30 cellular contexts compared by ENCODE assay signal in the genomic region with DNA sequence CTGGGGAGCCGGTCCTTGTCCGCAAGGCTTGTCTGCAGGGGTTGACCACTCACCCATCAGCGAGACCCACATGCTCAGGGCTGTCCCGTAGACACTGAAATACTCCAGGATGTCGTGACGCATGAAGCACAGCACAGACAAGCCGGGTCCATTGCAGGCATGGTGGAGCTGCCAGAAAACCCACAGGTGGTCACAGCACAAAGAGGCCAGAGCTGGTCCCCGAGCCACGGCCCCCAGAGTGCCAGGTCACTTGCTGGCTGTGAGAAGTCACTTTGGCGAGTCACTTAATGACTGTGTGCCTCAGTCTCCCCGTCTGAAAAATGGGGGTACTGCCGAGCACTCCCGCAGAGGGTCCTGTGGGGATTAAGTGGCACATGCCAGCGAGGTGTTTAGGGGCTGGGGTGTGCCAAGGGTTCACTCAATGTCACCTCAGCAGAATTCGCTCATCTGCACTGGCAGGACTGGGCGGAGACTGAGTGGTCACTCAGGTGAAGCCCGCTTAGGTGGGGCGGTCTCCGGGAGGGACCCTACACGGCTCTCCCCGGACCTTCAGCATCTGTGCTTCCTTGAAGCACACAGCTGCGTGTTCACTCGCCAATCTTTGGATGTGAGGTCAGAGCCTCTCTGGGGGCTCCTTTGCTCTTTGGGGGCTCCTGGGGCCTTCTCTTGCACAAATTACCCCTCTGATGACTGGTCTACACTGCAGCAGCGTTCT. TPM values are rescaled to one million over a fixed set of nuclear protein-coding genes. Genes with fewer than 3 reads are reported as not detected.
"Had no signal": no experiment of that assay in that cellular context is flagged by ENCODE, and none has a peak within 500 bp of the region (broad histone marks: within the 10 kb centered on the region; RNA-seq: fewer than 3 reads in every experiment).

No MANE protein-coding gene starts in this region.

- H3K4me3 Mint-ChIP-seq: activated B cell treated with CpG ODN at 0.5 μM for 24 hours; activated CD8-positive, alpha-beta T cell treated with anti-CD3 and anti-CD28 coated beads for 36 hours; activated naive CD4-positive, alpha-beta T cell treated with anti-CD3 and anti-CD28 coated beads, Interleukin-2, amount 50 U/mL, for 24 hours; activated naive CD8-positive, alpha-beta T cell treated with anti-CD3 and anti-CD28 coated beads, Interleukin-2, amount 50 U/mL, for 24 hours; activated T-cell treated with anti-CD3 and anti-CD28 coated beads, Interleukin-2, amount 50 U/mL, for 4 hours; effector memory CD8-positive, alpha-beta T cell; mesothelial cell of epicardium; naive B cell; T-helper 2 cell treated with Interferon-gamma antibody and Interleukin-4, amounts not matched to agents 5 μg/mL and 100 μg/mL, for 36 hours had no signal

- H3K9ac ChIP-seq: parathyroid adenoma had no signal

- H3K4me1 Mint-ChIP-seq: activated B cell treated with CpG ODN at 0.5 μM for 24 hours; activated naive CD4-positive, alpha-beta T cell treated with anti-CD3 and anti-CD28 coated beads, Interleukin-2, amount 50 U/mL, for 24 hours; activated naive CD8-positive, alpha-beta T cell treated with anti-CD3 and anti-CD28 coated beads, Interleukin-2, amount 50 U/mL, for 24 hours; naive B cell had no signal

- ATAC-seq: activated CD8-positive, alpha-beta T cell treated with anti-CD3 and anti-CD28 coated beads for 36 hours; activated naive CD8-positive, alpha-beta T cell treated with anti-CD3 and anti-CD28 coated beads, Interleukin-2, amount 50 U/mL, for 24 hours; activated T-cell treated with anti-CD3 and anti-CD28 coated beads, Interleukin-2, amount 50 U/mL, for 4 hours; effector memory CD8-positive, alpha-beta T cell; gastrocnemius medialis; psoas muscle; SK-N-SH treated with all-trans-retinoic acid at 6 μM for 48 hours had no signal

- H3K27ac ChIP-seq: coronary artery, gastrocnemius medialis, hepatocyte, parathyroid adenoma, psoas muscle, spleen, thoracic aorta had no signal

- H2AFZ ChIP-seq: hepatocyte, parathyroid adenoma had no signal

- H3K4me1 ChIP-seq: gastrocnemius medialis, parathyroid adenoma, psoas muscle had no signal

- H3K4me2 ChIP-seq: hepatocyte had no signal

- FAIRE-seq: bronchial epithelial cell, urothelium cell line had no signal

- H3K4me3 ChIP-seq: coronary artery, gastrocnemius medialis, hepatocyte, psoas muscle, spleen, thoracic aorta had no signal

- H3K36me3 ChIP-seq: gastrocnemius medialis, spleen, thoracic aorta had no signal

- H3K27me3 Mint-ChIP-seq: activated CD8-positive, alpha-beta T cell treated with anti-CD3 and anti-CD28 coated beads for 36 hours; activated naive CD4-positive, alpha-beta T cell treated with anti-CD3 and anti-CD28 coated beads, Interleukin-2, amount 50 U/mL, for 24 hours; activated naive CD8-positive, alpha-beta T cell treated with anti-CD3 and anti-CD28 coated beads, Interleukin-2, amount 50 U/mL, for 24 hours had no signal

- H3K36me3 Mint-ChIP-seq: activated naive CD4-positive, alpha-beta T cell treated with anti-CD3 and anti-CD28 coated beads, Interleukin-2, amount 50 U/mL, for 24 hours; mesothelial cell of epicardium; naive B cell had no signal

- H3K27ac Mint-ChIP-seq: activated B cell treated with CpG ODN at 0.5 μM for 24 hours; activated CD8-positive, alpha-beta T cell treated with anti-CD3 and anti-CD28 coated beads for 36 hours; activated naive CD4-positive, alpha-beta T cell treated with anti-CD3 and anti-CD28 coated beads, Interleukin-2, amount 50 U/mL, for 24 hours; activated naive CD8-positive, alpha-beta T cell treated with anti-CD3 and anti-CD28 coated beads, Interleukin-2, amount 50 U/mL, for 24 hours; activated T-helper 2 cell treated with anti-CD3 and anti-CD28 coated beads, Interferon-gamma antibody, Interleukin-2, Interleukin-4, amounts not matched to agents 10 μg/mL and 5 μg/mL and 100 μg/mL, durations not matched to agents 14 hours and 24 hours and 36 hours; effector memory CD8-positive, alpha-beta T cell; naive B cell; T-helper 2 cell treated with Interferon-gamma antibody and Interleukin-4, amounts not matched to agents 5 μg/mL and 100 μg/mL, for 36 hours had no signal

- H3K9me3 ChIP-seq: gastrocnemius medialis, psoas muscle, spleen, thoracic aorta had no signal

- DNase-seq: activated B cell treated with CpG ODN at 0.5 μM for 24 hours; activated CD4-positive, alpha-beta T cell treated with anti-CD3 and anti-CD28 coated beads, Interleukin-2, amount 50 U/mL, for 1 hour; activated CD8-positive, alpha-beta T cell treated with anti-CD3 and anti-CD28 coated beads for 36 hours; activated naive CD8-positive, alpha-beta T cell treated with anti-CD3 and anti-CD28 coated beads, Interleukin-2, amount 50 U/mL, for 24 hours; activated T-cell treated with anti-CD3 and anti-CD28 coated beads, Interleukin-2, amount 50 U/mL, for 4 hours; cerebellar nuclear complex; effector memory CD8-positive, alpha-beta T cell; erythroblast; gastrocnemius medialis; glutamatergic neuron; naive B cell; spleen; stimulated activated naive CD4-positive, alpha-beta T cell; T-helper 1 cell; trophoblast cell had no signal

- H3K9me3 Mint-ChIP-seq: activated B cell treated with CpG ODN at 0.5 μM for 24 hours; activated CD8-positive, alpha-beta T cell treated with anti-CD3 and anti-CD28 coated beads for 36 hours; activated naive CD4-positive, alpha-beta T cell treated with anti-CD3 and anti-CD28 coated beads, Interleukin-2, amount 50 U/mL, for 24 hours; activated naive CD8-positive, alpha-beta T cell treated with anti-CD3 and anti-CD28 coated beads, Interleukin-2, amount 50 U/mL, for 24 hours; activated T-cell treated with anti-CD3 and anti-CD28 coated beads, Interleukin-2, amount 50 U/mL, for 4 hours; activated T-helper 2 cell treated with anti-CD3 and anti-CD28 coated beads, Interferon-gamma antibody, Interleukin-2, Interleukin-4, amounts not matched to agents 10 μg/mL and 5 μg/mL and 100 μg/mL, durations not matched to agents 14 hours and 24 hours and 36 hours; effector memory CD8-positive, alpha-beta T cell; mesothelial cell of epicardium; naive B cell; T-helper 2 cell treated with Interferon-gamma antibody and Interleukin-4, amounts not matched to agents 5 μg/mL and 100 μg/mL, for 36 hours had no signal

- H3K27me3 ChIP-seq: gastrocnemius medialis, hepatocyte had no signal

- H3K79me2 ChIP-seq: hepatocyte, parathyroid adenoma had no signal

RNA-seq across cellular contexts. Expression of gene MYMK, which starts 4.5 kb away (rescaled TPM):
- total RNA-seq: activated B cell treated with CpG ODN at 0.5 μM for 24 hours; activated CD8-positive, alpha-beta T cell treated with anti-CD3 and anti-CD28 coated beads for 36 hours; activated T-cell treated with anti-CD3 and anti-CD28 coated beads, Interleukin-2, amount 50 U/mL, for 4 hours; activated T-helper 2 cell treated with anti-CD3 and anti-CD28 coated beads, Interferon-gamma antibody, Interleukin-2, Interleukin-4, amounts not matched to agents 10 μg/mL and 5 μg/mL and 100 μg/mL, durations not matched to agents 14 hours and 24 hours and 36 hours; bronchial epithelial cell; gastrocnemius medialis; hepatocyte; kidney epithelial cell; lower leg skin; mesothelial cell of epicardium; spleen; thoracic aorta had no signal
- polyA plus RNA-seq: neural cell, spleen had no signal

RNA-seq across cellular contexts. Expression of gene ADAMTSL2, which starts 14.2 kb away (rescaled TPM):
- total RNA-seq: activated B cell treated with CpG ODN at 0.5 μM for 24 hours; activated T-helper 2 cell treated with anti-CD3 and anti-CD28 coated beads, Interferon-gamma antibody, Interleukin-2, Interleukin-4, amounts not matched to agents 10 μg/mL and 5 μg/mL and 100 μg/mL, durations not matched to agents 14 hours and 24 hours and 36 hours; bronchial epithelial cell had no signal
